ENCODE assay signal across 13 cellular contexts in genomic region chr2:120552079-120552478, GRCh38.
A peak's percentile ranks its signal among the peaks of the same experiment; 100 is the strongest.
DNase-seq lines count a peak whose midpoint lies in the region; ATAC-seq and TF ChIP-seq lines count a peak whose summit lies in the region.
"Had no signal": no experiment of that assay in that cellular context is flagged by ENCODE, and none has a peak within 500 bp of the region (broad histone marks: within the 10 kb centered on the region; RNA-seq: fewer than 3 reads in every experiment).

No MANE protein-coding gene starts in this region.

- no peak overlapping the region for H3K4me3 Mint-ChIP-seq in CD4-positive, alpha-beta T cell

- ATAC-seq in Right ventricle myocardium inferior (no peak), left ventricle myocardium superior (no peak), right cardiac atrium (no peak)
- no peak for ATAC-seq in CD4-positive, alpha-beta T cell (ENCODE audit: poor library complexity)

- no peaks in the 10 kb centered on the region for H3K27me3 ChIP-seq in right cardiac atrium (ENCODE audit: control insufficient read depth, insufficient read depth)
- no peaks in the 10 kb centered on the region for H3K27me3 ChIP-seq in skeletal muscle tissue (ENCODE audit: control insufficient read depth in 3 of 3, insufficient read depth in 3 of 3, low read length in 3 of 3)
- peaks cover 28% of the 10 kb centered on the region for H3K27me3 ChIP-seq in CD4-positive, alpha-beta T cell (ENCODE audit: control insufficient read depth, insufficient read depth, low read length)

- H3K27me3 Mint-ChIP-seq in CD4-positive, alpha-beta T cell = peaks cover 29% of the 10 kb centered on the region

- H3K27ac Mint-ChIP-seq in CD4-positive, alpha-beta T cell = no peak overlapping the region

- no peaks in the 10 kb centered on the region for H3K36me3 Mint-ChIP-seq in CD4-positive, alpha-beta T cell (ENCODE audit: low read depth)

- intact Hi-C loops in Right ventricle myocardium inferior (cut with DNase I) = loop anchor here (2.0 to 5.0 kb wide), 2 partner anchors 47 to 125 kb away; no protein-coding TSS in a partner anchor
- intact Hi-C loops in left ventricle myocardium superior (cut with micrococcal nuclease) = loop anchor here (10.0 kb wide), 1 partner anchor 207 kb away; the partner anchor contains the start of gene INHBB
- intact Hi-C loops in right cardiac atrium (cut with DNase I) = loop anchor here in 2 of 4 donors (5.0 to 10.0 kb wide), 2 partner anchors 123 to 210 kb away; no protein-coding TSS in a partner anchor
- intact Hi-C loops in CD4-positive, alpha-beta T cell (cut with DNase I, micrococcal nuclease) = no loop called here

- in situ Hi-C loops in GM13976 (cut with MboI; ENCODE audit: low sequenced_read_pairs, unreplicated experiment) = no loop called here

- peak; percentile 53 for DNase-seq in Right ventricle myocardium inferior (ENCODE audit: missing footprints)
- DNase-seq in left ventricle myocardium superior = no peak
- DNase-seq in right cardiac atrium = peak in 1 of 3 donors; percentile 58
- no peak for DNase-seq in GM13976 (ENCODE audit: low spot score)
- DNase-seq in CD4-positive, alpha-beta T cell = no peak
- DNase-seq in anterior cingulate cortex (lab: John Stamatoyannopoulos, UW) = no peak
- DNase-seq: DMS53, NCI-H2029, NCI-H2171 treated with DMSO at 0.1 percent for 48 hours, SK-N-SH had no signal

- H3K4me3 ChIP-seq in right cardiac atrium (ENCODE audit: low read length) (no peak overlapping the region), skeletal muscle tissue (ENCODE audit: low read length in 3 of 3) (no peak overlapping the region)

- POLR2A ChIA-PET in CD4-positive, alpha-beta T cell (lab: Charles Lee) = no interaction called here

- TF ChIP-seq CTCF in VCaP (conservative IDR thresholded peaks at IDR 0.05) (no peak), GM13976 (IDR thresholded peaks at IDR 0.05; ENCODE audit: borderline replicate concordance, control extremely low read depth, extremely low read depth, insufficient read depth, missing control alignments) (no peak)
- TF ChIP-seq CTCF in CD4-positive, alpha-beta T cell (IDR thresholded peaks at IDR 0.05) = no peak

- peaks cover 23% of the 10 kb centered on the region for H3K4me1 ChIP-seq in right cardiac atrium (ENCODE audit: control insufficient read depth, insufficient read depth, low read length)
- H3K4me1 ChIP-seq in skeletal muscle tissue (ENCODE audit: control insufficient read depth in 3 of 3, insufficient read depth in 3 of 3, low read length in 3 of 3) = peaks cover 32 to 53% (median 35%) of the 10 kb centered on the region in 3 donors

- H3K9ac ChIP-seq in skeletal muscle tissue (ENCODE audit: low read depth in 1 of 3, low read length in 3 of 3) = no peak overlapping the region
- H3K9ac ChIP-seq: SK-N-SH had no signal

- CTCF ChIA-PET in CD4-positive, alpha-beta T cell (lab: Charles Lee) = no interaction called here

- no peaks in the 10 kb centered on the region for H3K9me3 ChIP-seq in right cardiac atrium (ENCODE audit: control insufficient read depth, low read length)
- H3K9me3 ChIP-seq in skeletal muscle tissue (ENCODE audit: control insufficient read depth in 3 of 3, low read length in 3 of 3) = no peaks in the 10 kb centered on the region
- no peaks in the 10 kb centered on the region for H3K9me3 ChIP-seq in CD4-positive, alpha-beta T cell (ENCODE audit: control insufficient read depth, low read length)
- H3K9me3 ChIP-seq: SK-N-SH had no signal

- H3K4me1 Mint-ChIP-seq in CD4-positive, alpha-beta T cell (ENCODE audit: low read depth) = no peaks in the 10 kb centered on the region

- H3K9me3 Mint-ChIP-seq in CD4-positive, alpha-beta T cell = no peaks in the 10 kb centered on the region

- peak overlapping the region; percentile 56 for H3K27ac ChIP-seq in VCaP
- H3K27ac ChIP-seq in right cardiac atrium (ENCODE audit: low read length) = peak overlapping the region; percentile 49
- H3K27ac ChIP-seq in skeletal muscle tissue (ENCODE audit: low read depth, low read length) = peak overlapping the region; percentile 37
- no peak overlapping the region for H3K27ac ChIP-seq in CD4-positive, alpha-beta T cell (ENCODE audit: low read depth, low read length)
- H3K27ac ChIP-seq: RWPE1 had no signal

- no peaks in the 10 kb centered on the region for H3K36me3 ChIP-seq in skeletal muscle tissue (ENCODE audit: control insufficient read depth in 3 of 3, insufficient read depth in 3 of 3, low read length in 3 of 3)

- 81% methylated on average over 11 of the region's 11 CpGs for WGBS in right cardiac atrium

Comparison
In these comparisons a context has a peak if more than half of its experiments do, and no peak if none do; other contexts are left out.
1. intact Hi-C loops: an anchor here in Right ventricle myocardium inferior (2.0 to 5.0 kb wide) and left ventricle myocardium superior (10.0 kb wide); none called in CD4-positive, alpha-beta T cell.